Comparison of ENCODE assay signal across 16 cellular contexts in genomic region chr2:16624419-16624745, GRCh38. TPM values are rescaled to one million over a fixed set of nuclear protein-coding genes. Genes with fewer than 3 reads are reported as not detected.
DNase-seq lines count a peak whose midpoint lies in the region; ATAC-seq and TF ChIP-seq lines count a peak whose summit lies in the region.
"Had no signal": no experiment of that assay in that cellular context is flagged by ENCODE, and none has a peak within 500 bp of the region (broad histone marks: within the 10 kb centered on the region; RNA-seq: fewer than 3 reads in every experiment).

No MANE protein-coding gene starts in this region.

- peaks cover 0 to 85% (median 45%) of the 10 kb centered on the region in 9 donors for H3K4me1 ChIP-seq in heart right ventricle
- peaks cover 69% of the 10 kb centered on the region for H3K4me1 ChIP-seq in vagina

- H3K9me3 Mint-ChIP-seq in neural crest cell: no peaks in the 10 kb centered on the region
- H3K9me3 Mint-ChIP-seq: activated T-helper 1 cell treated with anti-CD3 and anti-CD28 coated beads, Interleukin-12 subunit alpha, Interleukin-12 subunit beta, Interleukin-2, Interleukin-4 antibody, amounts not matched to agents 30 ng/mL and 10 ng/mL and 1 ng/mL, durations not matched to agents 14 hours and 24 hours and 36 hours had no signal

- intact Hi-C loops in heart right ventricle (cut with DNase I) (loop anchor here in 1 of 10 donors (5.0 kb wide), 1 partner anchor 43 kb away; the partner anchor contains the start of gene CYRIA), left ventricle myocardium superior (cut with micrococcal nuclease) (no loop called here), dorsolateral prefrontal cortex (cut with DNase I) (no loop called here), vagina (cut with DNase I) (no loop called here)

- no peak for TF ChIP-seq CTCF in heart right ventricle (IDR thresholded peaks at IDR 0.05)
- no peak for TF ChIP-seq CTCF in dorsolateral prefrontal cortex (IDR thresholded peaks at IDR 0.05 in 54 of 56, conservative IDR thresholded peaks at IDR 0.05 in 2 of 56; ENCODE audit: low read depth in 1 of 56, partially characterized antibody in 56 of 56)
- TF ChIP-seq CTCF in neural crest cell (conservative IDR thresholded peaks at IDR 0.05): no peak
- no peak for TF ChIP-seq CTCF in vagina (IDR thresholded peaks at IDR 0.05)
- TF ChIP-seq CTCF in foreskin fibroblast (IDR thresholded peaks at IDR 0.05; ENCODE audit: low read depth, low read length): no peak

- peaks cover 12% of the 10 kb centered on the region for H3K36me3 Mint-ChIP-seq in neural crest cell (ENCODE audit: low read depth)

- no peaks in the 10 kb centered on the region for H3K9me3 ChIP-seq in heart right ventricle
- H3K9me3 ChIP-seq in vagina: no peaks in the 10 kb centered on the region
- H3K9me3 ChIP-seq: MG63 had no signal

- H3K4me3 ChIP-seq in heart right ventricle (no peak overlapping the region), dorsolateral prefrontal cortex (no peak overlapping the region), vagina (no peak overlapping the region), foreskin fibroblast (ENCODE audit: low read depth in 1 of 2, low read length in 2 of 2) (no peak overlapping the region)
- H3K4me3 ChIP-seq: GM12878, GM23248, MG63 had no signal

- H3K27me3 Mint-ChIP-seq in neural crest cell (ENCODE audit: low read depth): no peaks in the 10 kb centered on the region

- 46 to 61% methylated on average over 1 of the region's 1 CpG for WGBS in heart right ventricle, 2 donors

- H3K4me3 Mint-ChIP-seq in neural crest cell: no peak overlapping the region
- H3K4me3 Mint-ChIP-seq: activated CD8-positive, alpha-beta T cell treated with anti-CD3 and anti-CD28 coated beads, Interleukin-2, amount 10 ng/mL, durations not matched to agents 7 days and 5 days; activated T-helper 1 cell treated with anti-CD3 and anti-CD28 coated beads, Interleukin-12 subunit alpha, Interleukin-12 subunit beta, Interleukin-2, Interleukin-4 antibody, amounts not matched to agents 30 ng/mL and 10 ng/mL and 1 ng/mL, durations not matched to agents 14 hours and 24 hours and 36 hours had no signal

- ATAC-seq in heart right ventricle (no peak), left ventricle myocardium superior (no peak)
- ATAC-seq in activated CD4-positive, CD25-positive, alpha-beta regulatory T cell treated with anti-CD3 and anti-CD28 coated beads, Interleukin-2, amount 50 U/mL, for 24 hours: no peak
- ATAC-seq: activated CD8-positive, alpha-beta T cell treated with anti-CD3 and anti-CD28 coated beads, Interleukin-2, amount 10 ng/mL, durations not matched to agents 7 days and 5 days had no signal

- H3K27ac ChIP-seq in heart right ventricle (peak overlapping the region in 8 of 10 donors; percentile 1 to 88 (median 63)), dorsolateral prefrontal cortex (peak overlapping the region in 50 of 59 donors; percentile 1 to 84 (median 62)), vagina (peak overlapping the region; percentile 83)
- H3K27ac ChIP-seq: GM23248 had no signal

- H3K36me3 ChIP-seq in heart right ventricle (peaks cover 0 to 39% (median 5%) of the 10 kb centered on the region in 9 donors), vagina (peaks cover 0 to 12% of the 10 kb centered on the region in 2 donors)
- H3K36me3 ChIP-seq: MG63 had no signal

- DNase-seq in heart right ventricle: no peak
- no peak for DNase-seq in left ventricle myocardium superior
- DNase-seq in dorsolateral prefrontal cortex: no peak
- DNase-seq in neural crest cell (ENCODE audit: low read depth, low spot score): no peak
- no peak for DNase-seq in vagina (ENCODE audit: extremely low spot score in 2 of 2)
- DNase-seq in OCI-M1 (lab: John Stamatoyannopoulos, UW): no peak
- DNase-seq in foreskin fibroblast: no peak
- DNase-seq: activated CD8-positive, alpha-beta T cell treated with anti-CD3 and anti-CD28 coated beads, Interleukin-2, amount 10 ng/mL, durations not matched to agents 7 days and 5 days; GM23248; MG63; NCI-H187 treated with DMSO at 0.1 percent for 48 hours; NCI-H524 treated with DMSO at 0.1 percent for 48 hours had no signal

- H3K27me3 ChIP-seq in heart right ventricle: no peaks in the 10 kb centered on the region
- H3K27me3 ChIP-seq in dorsolateral prefrontal cortex: no peaks in the 10 kb centered on the region
- no peaks in the 10 kb centered on the region for H3K27me3 ChIP-seq in vagina
- H3K27me3 ChIP-seq: MG63 had no signal

- peak overlapping the region; percentile 90 for H3K27ac Mint-ChIP-seq in neural crest cell (ENCODE audit: unreplicated experiment)
- H3K27ac Mint-ChIP-seq: activated T-helper 1 cell treated with anti-CD3 and anti-CD28 coated beads, Interleukin-12 subunit alpha, Interleukin-12 subunit beta, Interleukin-2, Interleukin-4 antibody, amounts not matched to agents 30 ng/mL and 10 ng/mL and 1 ng/mL, durations not matched to agents 14 hours and 24 hours and 36 hours; progenitor cell of endocrine pancreas had no signal

- no peak for TF ChIP-seq POLR2A in vagina (IDR thresholded peaks at IDR 0.05)

- peaks cover 48% of the 10 kb centered on the region for H3K4me1 Mint-ChIP-seq in neural crest cell

RNA-seq across cellular contexts. Expression of gene CYRIA, which starts 41.3 kb away (rescaled TPM):
- 10 to 100 TPM in 1 of 10 donors, 1 to 10 TPM in 9; 1.5 to 10.6 (median 3.6) TPM for total RNA-seq in heart right ventricle
- polyA plus RNA-seq in heart right ventricle: 1 to 10 TPM; 1.2 to 1.3 TPM
- total RNA-seq in left ventricle myocardium superior: 4.6 TPM
- 100 to 1,000 TPM in 99 of 120 experiments, 10 to 100 TPM in 21; 53.2 to 194 (median 131) TPM for total RNA-seq in dorsolateral prefrontal cortex
- 10.2 and 11.1 TPM in 2 replicates for total RNA-seq in neural crest cell
- 12.5 TPM for total RNA-seq in vagina
- total RNA-seq: GM23248 had no signal
- polyA plus RNA-seq: GM23248 had no signal
